2 cellular contexts compared by ENCODE assay signal in genomic region chr20:44610313-44610965, GRCh38.
TF ChIP-seq lines count a peak whose summit lies in the region.

No MANE protein-coding gene starts in this region.

TF ChIP-seq in WTC11, 78 proteins besides CTCF, POLR2A, EP300 and RAD21 (continued from another document):
- TF ChIP-seq USF2 (CRISPR knock-in tag; IDR thresholded peaks at IDR 0.05): peak; percentile 57

TF ChIP-seq in HepG2, 621 proteins besides CTCF, POLR2A, EP300 and RAD21:
- TF ChIP-seq FUBP1 (CRISPR knock-in tag; IDR thresholded peaks at IDR 0.05; ENCODE audit: borderline replicate concordance) (no peak), RBM22 (optimal IDR thresholded peaks at IDR 0.05; ENCODE audit: low read length) (no peak), ZNF615 (CRISPR knock-in tag; IDR thresholded peaks at IDR 0.05; ENCODE audit: borderline replicate concordance) (peak; percentile 21; the same call in 1 of the 2 replicates), USF2 (IDR thresholded peaks at IDR 0.05; ENCODE audit: low read depth, low read length) (no peak; the same call in 1 of the 2 replicates), USF2 (CRISPR knock-in tag; IDR thresholded peaks at IDR 0.05; ENCODE audit: borderline replicate concordance) (0 out of 2 replicates have a peak, but pooled peaks have one; percentile 19), MTF1 (CRISPR knock-in tag; IDR thresholded peaks at IDR 0.05) (no peak), AGO1 (IDR thresholded peaks at IDR 0.05; ENCODE audit: low read depth, low read length, poor library complexity, severe bottlenecking) (no peak), ZNF383 (CRISPR knock-in tag; IDR thresholded peaks at IDR 0.05; ENCODE audit: borderline replicate concordance) (0 out of 2 replicates have a peak, but pooled peaks have one; percentile 1), CSRNP2 (CRISPR knock-in tag; conservative IDR thresholded peaks at IDR 0.05; ENCODE audit: low read depth) (no peak), HNF1B (CRISPR knock-in tag; IDR thresholded peaks at IDR 0.05) (no peak), SYNCRIP (IDR thresholded peaks at IDR 0.05; ENCODE audit: insufficient read depth, low read depth, low read length) (no peak), ZNF34 (CRISPR knock-in tag; IDR thresholded peaks at IDR 0.05; ENCODE audit: borderline replicate concordance) (0 out of 2 replicates have a peak, but pooled peaks have one; percentile 4), PAWR (CRISPR knock-in tag; IDR thresholded peaks at IDR 0.05; ENCODE audit: borderline replicate concordance) (0 out of 2 replicates have a peak, but pooled peaks have one; percentile 11), ETS1 (CRISPR knock-in tag; IDR thresholded peaks at IDR 0.05) (no peak), KLF9 (CRISPR knock-in tag; IDR thresholded peaks at IDR 0.05; ENCODE audit: low read depth) (no peak), ZNF550 (CRISPR knock-in tag; IDR thresholded peaks at IDR 0.05; ENCODE audit: borderline replicate concordance) (no peak), RCOR2 (CRISPR knock-in tag; IDR thresholded peaks at IDR 0.05) (no peak), RFXAP (CRISPR knock-in tag; IDR thresholded peaks at IDR 0.05; ENCODE audit: borderline replicate concordance) (no peak), CEBPB (IDR thresholded peaks at IDR 0.05; ENCODE audit: borderline replicate concordance, low read depth, low read length) (peak; percentile 82), ZNF670 (CRISPR knock-in tag; IDR thresholded peaks at IDR 0.05; ENCODE audit: borderline replicate concordance) (peak; percentile 9), PAXIP1 (CRISPR knock-in tag; conservative IDR thresholded peaks at IDR 0.05) (no peak)
